ENCODE assay signal across 1 cellular context in genomic region chr1:38464071-38464661, GRCh38.
TF ChIP-seq lines count a peak whose summit lies in the region.

No MANE protein-coding gene starts in this region.

TF ChIP-seq in GM23338, 12 proteins besides CTCF, POLR2A, EP300 and RAD21 (continued from another document):
- no peak for TF ChIP-seq ZNF462 (CRISPR knock-in tag; IDR thresholded peaks at IDR 0.05)
- no peak for TF ChIP-seq CREB1 (CRISPR knock-in tag; IDR thresholded peaks at IDR 0.05; ENCODE audit: low read depth)
- no peak for TF ChIP-seq EZH2 (IDR thresholded peaks at IDR 0.05; ENCODE audit: low read depth, unreplicated experiment)
- no peak for TF ChIP-seq ETS1 (IDR thresholded peaks at IDR 0.05)
